25 cellular contexts compared by ENCODE assay signal in the genomic region with DNA sequence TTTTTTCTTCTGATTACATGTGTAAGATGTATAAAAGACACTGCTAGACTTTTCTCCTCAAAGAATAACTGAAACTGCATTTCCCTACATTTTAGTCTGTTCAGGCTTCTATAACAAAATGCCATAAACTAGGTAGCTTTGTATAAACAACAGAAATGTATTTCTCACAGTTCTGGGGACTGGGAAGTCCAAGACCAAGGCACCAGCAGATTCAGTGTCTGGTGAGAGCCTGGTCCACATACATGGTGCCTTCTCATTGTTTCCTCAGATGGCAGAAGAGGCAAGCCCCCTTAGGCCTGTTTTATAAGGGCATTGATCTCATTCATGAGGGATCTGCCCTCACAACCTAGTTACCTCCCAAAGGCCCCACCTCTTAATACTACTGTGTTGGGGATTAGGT.
DNase-seq lines count a peak whose midpoint lies in the region; ATAC-seq, FAIRE-seq and TF ChIP-seq lines count a peak whose summit lies in the region.
"Had no signal": no experiment of that assay in that cellular context is flagged by ENCODE, and none has a peak within 500 bp of the region (broad histone marks: within the 10 kb centered on the region; RNA-seq: fewer than 3 reads in every experiment).

No MANE protein-coding gene starts in this region.

- no peak for ATAC-seq in HepG2
- no peak for ATAC-seq in right lobe of liver
- peak; percentile 15 for ATAC-seq in T-helper 17 cell
- ATAC-seq in stimulated activated memory B cell treated with anti-CD40 and anti-IgM and Interleukin-4, amounts not matched to agents 10 μg/mL and 1 μg/mL and 100 μg/mL, for 72 hours: no peak
- ATAC-seq: A549; CD8-positive, alpha-beta T cell; GM12878 had no signal

- FAIRE-seq in HepG2 (lab: Jason Lieb, UNC): no peak
- FAIRE-seq: A549, D721Med, GM12878, GM19239 had no signal

- H3K4me1 ChIP-seq in HepG2 (ENCODE audit: insufficient read depth, low read length): no peaks in the 10 kb centered on the region
- peaks cover 0 to 4% (median 0%) of the 10 kb centered on the region in 4 donors for H3K4me1 ChIP-seq in right lobe of liver
- H3K4me1 ChIP-seq: A549, Caco-2 had no signal

- POLR2A ChIA-PET in HepG2 (lab: Yijun Ruan, JAX): no interaction called here

- H3K27me3 Mint-ChIP-seq in T-helper 17 cell: no peaks in the 10 kb centered on the region
- H3K27me3 Mint-ChIP-seq in stimulated activated memory B cell treated with anti-CD40 and anti-IgM and Interleukin-4, amounts not matched to agents 10 μg/mL and 1 μg/mL and 100 μg/mL, for 72 hours: no peaks in the 10 kb centered on the region
- H3K27me3 Mint-ChIP-seq: B cell; CD4-positive, alpha-beta T cell had no signal

- no peak overlapping the region for H3K27ac Mint-ChIP-seq in T-helper 17 cell
- peak overlapping the region; percentile 10 for H3K27ac Mint-ChIP-seq in stimulated activated memory B cell treated with anti-CD40 and anti-IgM and Interleukin-4, amounts not matched to agents 10 μg/mL and 1 μg/mL and 100 μg/mL, for 72 hours
- H3K27ac Mint-ChIP-seq: B cell; CD4-positive, alpha-beta T cell; CD8-positive, alpha-beta T cell had no signal

- H3K4me1 Mint-ChIP-seq in T-helper 17 cell: peaks cover 44% of the 10 kb centered on the region
- peaks cover 67% of the 10 kb centered on the region for H3K4me1 Mint-ChIP-seq in stimulated activated memory B cell treated with anti-CD40 and anti-IgM and Interleukin-4, amounts not matched to agents 10 μg/mL and 1 μg/mL and 100 μg/mL, for 72 hours

- no peak overlapping the region for H2AFZ ChIP-seq in HepG2 (ENCODE audit: low read length)

- H3K79me2 ChIP-seq in HepG2 (ENCODE audit: insufficient read depth, low read length): peaks cover 10% of the 10 kb centered on the region

- intact Hi-C loops in HepG2 (cut with micrococcal nuclease; ENCODE audit: unreplicated experiment): no loop called here
- intact Hi-C loops in right lobe of liver (cut with DNase I): no loop called here

- BruUV-seq in HepG2 (replicated peaks; lab: Mats Ljungman, UMichigan): no TSS peak

- DNase-seq in NCI-H82 (lab: John Stamatoyannopoulos, UW): peak; percentile 3
- no peak for DNase-seq in NCI-H82 treated with DMSO at 0.1 percent for 48 hours (lab: John Stamatoyannopoulos, UW; ENCODE audit: unreplicated experiment)
- DNase-seq in HepG2 (ENCODE audit: low spot score): no peak
- no peak for DNase-seq in right lobe of liver
- no peak for DNase-seq in T-helper 17 cell
- no peak for DNase-seq in HuH-7 (ENCODE audit: low spot score)
- DNase-seq in DMS53 (lab: John Stamatoyannopoulos, UW): no peak
- DNase-seq: AML-193; Caco-2; Calu3; CD4-positive, alpha-beta T cell; CD8-positive, alpha-beta T cell; DMS79; DND-41; EL; GDM1 had no signal

- CTCF ChIA-PET in HepG2 (lab: Yijun Ruan, JAX; ENCODE audit: low intra/inter-chr PET ratio, low total read pairs): no interaction called here

- peaks cover 0 to 2% of the 10 kb centered on the region in 2 experiments; a peak in 1 of 5 replicates for H3K36me3 ChIP-seq in HepG2 (replicated peaks in 1 of 2; ENCODE audit: control insufficient read depth in 1 of 2, insufficient read depth in 2 of 2, low read length in 2 of 2)
- no peaks in the 10 kb centered on the region for H3K36me3 ChIP-seq in right lobe of liver

- no peaks in the 10 kb centered on the region for H4K20me1 ChIP-seq in HepG2 (ENCODE audit: insufficient read depth, low read length)

- H3K27ac ChIP-seq in HepG2 (ENCODE audit: extremely low read length, insufficient read depth, low read length): no peak overlapping the region
- no peak overlapping the region for H3K27ac ChIP-seq in right lobe of liver
- H3K27ac ChIP-seq: 22Rv1; A549; BLaER1 treated with 17β-estradiol and CSF1 and Interleukin-3, amounts not matched to agents 10 nM and 100 nM; C4-2B had no signal

- peaks cover 4% of the 10 kb centered on the region for H3K36me3 Mint-ChIP-seq in T-helper 17 cell (ENCODE audit: low read depth)
- peaks cover 59% of the 10 kb centered on the region for H3K36me3 Mint-ChIP-seq in stimulated activated memory B cell treated with anti-CD40 and anti-IgM and Interleukin-4, amounts not matched to agents 10 μg/mL and 1 μg/mL and 100 μg/mL, for 72 hours

- no peak overlapping the region for H3K4me3 Mint-ChIP-seq in T-helper 17 cell
- H3K4me3 Mint-ChIP-seq in stimulated activated memory B cell treated with anti-CD40 and anti-IgM and Interleukin-4, amounts not matched to agents 10 μg/mL and 1 μg/mL and 100 μg/mL, for 72 hours: no peak overlapping the region
- H3K4me3 Mint-ChIP-seq: B cell; CD4-positive, alpha-beta T cell; CD8-positive, alpha-beta T cell had no signal

- H3K27me3 ChIP-seq in HepG2 (ENCODE audit: control insufficient read depth in 1 of 2, insufficient read depth in 2 of 2, low read length in 2 of 2) (no peaks in the 10 kb centered on the region), right lobe of liver (no peaks in the 10 kb centered on the region)
- H3K27me3 ChIP-seq: BLaER1 treated with 17β-estradiol and CSF1 and Interleukin-3, amounts not matched to agents 10 nM and 100 nM had no signal

- no peak for TF ChIP-seq RAD21 in HepG2 (CRISPR knock-in tag; IDR thresholded peaks at IDR 0.05)

- no peak overlapping the region for H3K9ac ChIP-seq in HepG2 (ENCODE audit: insufficient read depth, low read depth, low read length)
- H3K9ac ChIP-seq: BLaER1 treated with 17β-estradiol and CSF1 and Interleukin-3, amounts not matched to agents 10 nM and 100 nM had no signal

- no peak for TF ChIP-seq CTCF in HepG2 (CRISPR knock-in tag; IDR thresholded peaks at IDR 0.05)
- TF ChIP-seq CTCF in right lobe of liver (IDR thresholded peaks at IDR 0.05): no peak

- H3K4me3 ChIP-seq in HepG2 (replicated peaks in 1 of 3; ENCODE audit: insufficient read depth in 1 of 3, low read depth in 2 of 3, low read length in 3 of 3): no peak overlapping the region
- no peak overlapping the region for H3K4me3 ChIP-seq in right lobe of liver
- H3K4me3 ChIP-seq: A549; BLaER1 treated with 17β-estradiol and CSF1 and Interleukin-3, amounts not matched to agents 10 nM and 100 nM; GM12878 had no signal

- no peak overlapping the region for H3K4me2 ChIP-seq in HepG2 (ENCODE audit: low read depth, low read length)
- H3K4me2 ChIP-seq: A549; BLaER1 treated with 17β-estradiol and CSF1 and Interleukin-3, amounts not matched to agents 10 nM and 100 nM had no signal

- TF ChIP-seq POLR2A in HepG2 (IDR thresholded peaks at IDR 0.05; ENCODE audit: insufficient read depth in 1 of 2, low read depth in 2 of 2, low read length in 2 of 2): no peak
- TF ChIP-seq POLR2A in right lobe of liver (IDR thresholded peaks at IDR 0.05): no peak

- peaks cover 4% of the 10 kb centered on the region for H3K9me3 Mint-ChIP-seq in stimulated activated memory B cell treated with anti-CD40 and anti-IgM and Interleukin-4, amounts not matched to agents 10 μg/mL and 1 μg/mL and 100 μg/mL, for 72 hours
- H3K9me3 Mint-ChIP-seq: CD4-positive, alpha-beta T cell; CD8-positive, alpha-beta T cell had no signal

- no peaks in the 10 kb centered on the region for H3K9me3 ChIP-seq in HepG2 (ENCODE audit: low read length)
- H3K9me3 ChIP-seq in right lobe of liver: no peaks in the 10 kb centered on the region
- H3K9me3 ChIP-seq in T-helper 17 cell (ENCODE audit: control insufficient read depth, low read length, poor library complexity, severe bottlenecking): no peaks in the 10 kb centered on the region
- H3K9me3 ChIP-seq: A549, Caco-2 had no signal

- in situ Hi-C loops in HepG2 (cut with HindIII; ENCODE audit: extremely low pct_ligation_motif_present, low pct_unique_long_range_greater_than_20kb): no loop called here

- no peak for TF ChIP-seq EP300 in HepG2 (IDR thresholded peaks at IDR 0.05; ENCODE audit: low read depth in 2 of 2, low read length in 2 of 2)
- TF ChIP-seq EP300 in HepG2 (CRISPR knock-in tag; IDR thresholded peaks at IDR 0.05; ENCODE audit: borderline replicate concordance): no peak

TF ChIP-seq in HepG2, 621 proteins besides CTCF, POLR2A, EP300 and RAD21:
- TF ChIP-seq KDM3A (CRISPR knock-in tag; IDR thresholded peaks at IDR 0.05; ENCODE audit: low read depth) (no peak), ZNF564 (CRISPR knock-in tag; IDR thresholded peaks at IDR 0.05) (peak; percentile 96; the same call in 1 of the 2 replicates)
